In the genomic region with DNA sequence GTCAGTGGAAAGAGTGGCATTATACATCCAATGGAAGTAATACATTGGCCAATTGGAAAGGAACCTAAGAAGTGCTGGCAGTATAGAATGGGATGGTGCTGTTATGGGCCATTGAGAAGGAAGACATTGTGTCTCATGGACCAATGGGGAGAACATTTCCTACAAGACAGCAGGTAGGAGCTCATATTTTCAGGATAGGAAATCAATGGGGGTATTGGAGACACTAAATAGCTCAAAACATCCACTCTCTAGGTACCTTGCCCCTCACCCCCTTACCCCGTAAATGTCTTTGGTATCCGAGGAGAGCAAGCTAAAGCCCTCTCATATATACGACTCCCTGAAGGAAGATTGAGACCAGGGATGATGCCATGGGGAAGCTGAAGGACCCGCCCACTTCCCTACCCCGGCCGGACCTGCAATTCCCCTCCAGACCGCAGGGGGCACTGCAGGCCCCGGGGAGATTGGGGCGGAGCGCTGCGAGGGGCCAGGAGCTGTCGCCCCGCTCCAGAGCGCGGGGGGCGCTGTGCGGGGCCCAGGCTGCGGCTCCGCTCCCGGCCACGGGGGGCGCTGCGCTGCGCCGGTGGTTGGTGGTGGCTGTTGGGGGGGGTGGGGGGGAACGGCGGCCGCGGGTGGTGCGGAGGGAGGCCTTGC, we compare ENCODE assay signal across 8 cellular contexts. TPM values are rescaled to one million over a fixed set of nuclear protein-coding genes. Genes with fewer than 3 reads are reported as not detected.
DNase-seq lines count a peak whose midpoint lies in the region; TF ChIP-seq lines count a peak whose summit lies in the region.

Gene KDM3B, plus strand, starts transcription at position 615 of the 651 bp plus-strand sequence. CDS start 111 bp downstream, outside the sequence.

- H4K20me1 ChIP-seq in Loucy (ENCODE audit: insufficient read depth, low read length, poor library complexity, severe bottlenecking), result peaks cover 38% of the 10 kb centered on the region

- H3K36me3 ChIP-seq in Loucy (ENCODE audit: insufficient read depth, low read length), result peaks cover 10% of the 10 kb centered on the region; the same call in 1 of the 2 replicates
- peaks cover 60% of the 10 kb centered on the region for H3K36me3 ChIP-seq in SJSA1
- H3K36me3 ChIP-seq in neuronal stem cell (replicated peaks in 1 of 2; ENCODE audit: control insufficient read depth in 2 of 2, insufficient read depth in 2 of 2, low read length in 2 of 2), result peaks cover 26 to 39% of the 10 kb centered on the region in 2 donors
- peaks cover 0 to 20% (median 18%) of the 10 kb centered on the region in 5 donors for H3K36me3 ChIP-seq in subcutaneous abdominal adipose tissue (ENCODE audit: control insufficient read depth in 5 of 5, insufficient read depth in 5 of 5, low read length in 5 of 5)

- no peaks in the 10 kb centered on the region for H3K27me3 ChIP-seq in Loucy (ENCODE audit: insufficient read depth, low read length, poor library complexity, severe bottlenecking)
- no peaks in the 10 kb centered on the region for H3K27me3 ChIP-seq in SJSA1 (replicated peaks)
- no peaks in the 10 kb centered on the region for H3K27me3 ChIP-seq in neuronal stem cell (ENCODE audit: control insufficient read depth in 3 of 3, insufficient read depth in 3 of 3, low read depth in 1 of 3, low read length in 3 of 3)
- H3K27me3 ChIP-seq in subcutaneous abdominal adipose tissue (ENCODE audit: control insufficient read depth in 5 of 5, insufficient read depth in 4 of 5, low read length in 5 of 5), result no peaks in the 10 kb centered on the region

- H3K4me1 ChIP-seq in Loucy (ENCODE audit: insufficient read depth, low read length, poor library complexity, severe bottlenecking) (peaks cover 32% of the 10 kb centered on the region), SJSA1 (replicated peaks) (peaks cover 19% of the 10 kb centered on the region), neuronal stem cell (ENCODE audit: control insufficient read depth in 2 of 2, insufficient read depth in 1 of 2, low read depth in 1 of 2, low read length in 2 of 2) (peaks cover 5 to 7% of the 10 kb centered on the region in 2 donors), subcutaneous abdominal adipose tissue (ENCODE audit: control insufficient read depth in 5 of 5, insufficient read depth in 5 of 5, low read length in 5 of 5) (peaks cover 3 to 30% (median 27%) of the 10 kb centered on the region in 5 donors)

- TF ChIP-seq CTCF in Loucy (conservative IDR thresholded peaks at IDR 0.05; ENCODE audit: low read length), result peak; percentile 98

- H3K4me2 ChIP-seq in Loucy (ENCODE audit: low read depth, low read length, poor library complexity, severe bottlenecking) (peak within 1 kb of the TSS; percentile 91), neuronal stem cell (ENCODE audit: insufficient read depth, low read length, poor library complexity, severe bottlenecking) (peak within 1 kb of the TSS; percentile 65)

- H2BK120ac ChIP-seq in neuronal stem cell (ENCODE audit: low read depth, low read length), result no peak within 1 kb of the TSS

- H3K18ac ChIP-seq in neuronal stem cell (ENCODE audit: low read length), result peak within 1 kb of the TSS; percentile 99

- H3K9me2 ChIP-seq in Loucy (replicated peaks; ENCODE audit: low read depth, low read length), result no peaks in the 10 kb centered on the region

- peak within 1 kb of the TSS; percentile 93 for H4K8ac ChIP-seq in neuronal stem cell (ENCODE audit: low read depth, low read length)

- peaks cover 46% of the 10 kb centered on the region for H3K79me2 ChIP-seq in Loucy (ENCODE audit: insufficient read depth, low read length)

- DNase-seq in ELF-1 (ENCODE audit: low read depth, low spot score) (peak; percentile 97), H4 (ENCODE audit: low spot score) (peak; percentile 73), SJSA1 (ENCODE audit: low read depth in 1 of 2, low spot score in 2 of 2) (peak; percentile 85 to 92), foreskin melanocyte (peak; percentile 85), neuronal stem cell (ENCODE audit: low spot score) (peak; percentile 89)
- DNase-seq in activated gamma-delta T cell treated with anti-CD3 and anti-CD28 coated beads, Interleukin-2, amount 50 U/mL, for 16 hours (ENCODE audit: low read depth), result peak; percentile 87

- H2BK5ac ChIP-seq in neuronal stem cell (ENCODE audit: low read length), result peak within 1 kb of the TSS; percentile 85

- no peaks in the 10 kb centered on the region for H3K9me3 ChIP-seq in Loucy (ENCODE audit: insufficient read depth, low read depth, low read length)
- peaks cover 10% of the 10 kb centered on the region for H3K9me3 ChIP-seq in SJSA1 (replicated peaks)
- H3K9me3 ChIP-seq in neuronal stem cell (replicated peaks in 1 of 2; ENCODE audit: control insufficient read depth in 2 of 2, insufficient read depth in 1 of 2, low read depth in 1 of 2, low read length in 2 of 2), result peaks cover 3 to 8% of the 10 kb centered on the region in 2 donors
- peaks cover 0 to 9% (median 6%) of the 10 kb centered on the region in 5 donors for H3K9me3 ChIP-seq in subcutaneous abdominal adipose tissue (ENCODE audit: control insufficient read depth in 5 of 5, low read length in 5 of 5)

- H2AFZ ChIP-seq in Loucy (ENCODE audit: low read length) (peak within 1 kb of the TSS; percentile 83), neuronal stem cell (ENCODE audit: low read length) (peak within 1 kb of the TSS; percentile 86)

- H3K14ac ChIP-seq in neuronal stem cell (ENCODE audit: low read length), result peak within 1 kb of the TSS; percentile 97

- H2BK12ac ChIP-seq in neuronal stem cell (ENCODE audit: low read length), result no peak within 1 kb of the TSS

- peak within 1 kb of the TSS; percentile 73 for H4K91ac ChIP-seq in neuronal stem cell (ENCODE audit: low read depth, low read length, poor library complexity)

- peak within 1 kb of the TSS; percentile 82 for H3K23ac ChIP-seq in neuronal stem cell (ENCODE audit: low read depth, low read length, poor library complexity)

- no CpG with 5 or more reads among the region's 30 CpGs for WGBS in neuronal stem cell (ENCODE audit: extremely low coverage in 2 of 2, insufficient read length in 2 of 2, insufficient replicate concordance in 1 of 2), 2 donors

- H3K4me3 ChIP-seq in Loucy (ENCODE audit: low read length, poor library complexity, severe bottlenecking), result peak within 1 kb of the TSS; percentile 98
- peak within 1 kb of the TSS; percentile 87 for H3K4me3 ChIP-seq in SJSA1
- H3K4me3 ChIP-seq in neuronal stem cell (ENCODE audit: low read length in 2 of 2), result peak within 1 kb of the TSS; percentile 88 to 91
- peak within 1 kb of the TSS; percentile 83 to 91 (median 89) for H3K4me3 ChIP-seq in subcutaneous abdominal adipose tissue (ENCODE audit: low read depth in 1 of 5, low read length in 5 of 5)

- H2BK15ac ChIP-seq in neuronal stem cell (ENCODE audit: low read length), result peak within 1 kb of the TSS; percentile 6

- H3K4ac ChIP-seq in neuronal stem cell (ENCODE audit: low read length), result peak within 1 kb of the TSS; percentile 97

- peaks cover 4% of the 10 kb centered on the region for H3K79me1 ChIP-seq in neuronal stem cell (ENCODE audit: low read depth, low read length)

- peak within 1 kb of the TSS; percentile 82 for H3K27ac ChIP-seq in SJSA1
- H3K27ac ChIP-seq in neuronal stem cell (replicated peaks; ENCODE audit: low read length), result peak within 1 kb of the TSS; percentile 83
- H3K27ac ChIP-seq in subcutaneous abdominal adipose tissue (ENCODE audit: low read depth, low read length), result peak within 1 kb of the TSS; percentile 89

- peak within 1 kb of the TSS; percentile 93 for H2AK5ac ChIP-seq in neuronal stem cell (ENCODE audit: low read depth, low read length)

- no peaks in the 10 kb centered on the region for H3F3A ChIP-seq in Loucy (ENCODE audit: low read depth)

- peak within 1 kb of the TSS; percentile 97 for H3K9ac ChIP-seq in Loucy (ENCODE audit: low read depth, low read length, poor library complexity, severe bottlenecking)
- peak within 1 kb of the TSS; percentile 99 for H3K9ac ChIP-seq in neuronal stem cell (ENCODE audit: low read depth, low read length, poor library complexity)
- H3K9ac ChIP-seq in subcutaneous abdominal adipose tissue (ENCODE audit: low read length in 5 of 5), result peak within 1 kb of the TSS; percentile 78 to 95 (median 92)

RNA-seq across cellular contexts. Expression of gene KDM3B, which starts in this region (rescaled TPM):
- total RNA-seq in H4 (2014; rRNA removed; shearing (Covaris generic)), result 49.0 and 53.1 TPM in 2 replicates
- 48.0 and 64.8 TPM in 2 replicates for total RNA-seq in SJSA1 (2014; rRNA removed; shearing (Covaris generic))
- 39.5 TPM for polyA plus RNA-seq in neuronal stem cell (2013, experiment 1 of 2)
- 40.0 TPM for polyA plus RNA-seq in neuronal stem cell (2013, experiment 2 of 2)

Comparison
In these comparisons a context has a peak if more than half of its experiments do, and no peak if none do; other contexts are left out.
1. Peak in every context shown above with its lines: DNase-seq, H3K4me3 ChIP-seq and H3K27ac ChIP-seq.